Comparison of ENCODE assay signal across 10 cellular contexts in the genomic region with DNA sequence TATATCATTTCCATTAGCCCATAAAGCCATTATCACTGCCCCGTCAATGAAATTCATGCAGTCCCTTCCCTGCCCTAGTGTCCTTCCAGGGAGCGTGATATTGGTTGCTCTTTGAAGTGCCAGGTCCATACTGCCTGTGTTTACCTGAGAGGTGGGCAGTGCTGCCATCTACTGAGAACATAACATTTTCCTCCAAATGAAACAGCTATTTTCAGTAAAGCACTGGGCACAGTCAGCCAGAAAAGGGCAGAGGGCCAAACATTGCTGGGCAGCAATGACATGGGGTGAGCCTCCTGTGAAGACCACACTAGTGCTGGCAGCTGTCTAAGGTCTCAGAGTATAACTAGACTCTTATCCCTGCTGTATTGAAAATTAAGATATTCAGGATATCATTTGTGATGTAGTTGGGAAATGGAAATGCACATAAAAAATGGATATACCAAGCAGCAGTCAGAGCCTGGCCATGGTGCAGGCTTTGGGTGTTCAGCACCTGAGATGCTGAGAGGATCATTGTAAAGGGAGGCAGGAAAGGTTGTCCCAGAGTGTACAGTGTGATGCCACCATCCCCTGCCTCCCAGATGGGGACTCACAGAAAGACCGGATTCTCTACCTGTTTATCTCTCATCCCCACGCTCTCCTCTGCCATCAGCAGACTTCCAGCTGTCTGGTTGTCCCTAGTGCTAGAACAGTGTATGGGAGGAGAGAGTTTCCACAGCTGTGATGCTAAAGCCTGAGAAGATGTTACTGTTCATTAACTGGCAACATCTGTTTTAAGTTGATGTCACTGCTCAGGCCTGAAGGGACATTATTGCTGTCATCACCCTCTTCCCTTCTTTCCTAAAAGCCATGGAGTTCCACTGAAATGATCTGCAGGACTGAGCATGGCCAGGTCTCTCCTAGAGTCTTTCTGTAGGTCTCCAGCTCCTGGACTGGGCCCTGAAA.
A peak's percentile ranks its signal among the peaks of the same experiment; 100 is the strongest.
DNase-seq lines count a peak whose midpoint lies in the region; ATAC-seq and TF ChIP-seq lines count a peak whose summit lies in the region.
"Had no signal": no experiment of that assay in that cellular context is flagged by ENCODE, and none has a peak within 500 bp of the region (broad histone marks: within the 10 kb centered on the region; RNA-seq: fewer than 3 reads in every experiment).

No MANE protein-coding gene starts in this region.

- H3F3A ChIP-seq in MM.1S (ENCODE audit: insufficient read depth, low read length): no peaks in the 10 kb centered on the region
- H3F3A ChIP-seq in neural progenitor cell (ENCODE audit: low read depth): no peaks in the 10 kb centered on the region

- no peaks in the 10 kb centered on the region for H3K27me3 Mint-ChIP-seq in neural progenitor cell (ENCODE audit: insufficient read depth, low read depth)
- H3K27me3 Mint-ChIP-seq in activated T-helper 2 cell treated with anti-CD3 and anti-CD28 coated beads, Interferon-gamma antibody, Interleukin-2, Interleukin-4, amounts not matched to agents 10 μg/mL and 5 μg/mL and 100 μg/mL, durations not matched to agents 14 hours and 24 hours and 36 hours (ENCODE audit: low read depth): peaks cover 7% of the 10 kb centered on the region

- H3K27ac Mint-ChIP-seq in neural progenitor cell: no peak overlapping the region
- no peak overlapping the region for H3K27ac Mint-ChIP-seq in activated T-helper 2 cell treated with anti-CD3 and anti-CD28 coated beads, Interferon-gamma antibody, Interleukin-2, Interleukin-4, amounts not matched to agents 10 μg/mL and 5 μg/mL and 100 μg/mL, durations not matched to agents 14 hours and 24 hours and 36 hours

- no peaks in the 10 kb centered on the region for H3K79me2 ChIP-seq in MM.1S (ENCODE audit: low read length)
- H3K79me2 ChIP-seq in neural progenitor cell (ENCODE audit: low read depth): no peaks in the 10 kb centered on the region

- H3K4me3 ChIP-seq in MM.1S (ENCODE audit: low read length) (no peak overlapping the region), choroid plexus epithelial cell (ENCODE audit: low read depth, low read length) (no peak overlapping the region), neural progenitor cell (no peak overlapping the region)
- H3K4me3 ChIP-seq: SJSA1 had no signal

- H2AFZ ChIP-seq in MM.1S (ENCODE audit: low read length): no peak overlapping the region
- H2AFZ ChIP-seq in neural progenitor cell (replicated peaks): no peak overlapping the region

- H4K20me1 ChIP-seq in MM.1S (ENCODE audit: insufficient read depth, low read length) (no peaks in the 10 kb centered on the region), neural progenitor cell (ENCODE audit: low read depth) (no peaks in the 10 kb centered on the region)

- H3K4me1 Mint-ChIP-seq in neural progenitor cell: no peaks in the 10 kb centered on the region
- peaks cover 2% of the 10 kb centered on the region for H3K4me1 Mint-ChIP-seq in activated T-helper 2 cell treated with anti-CD3 and anti-CD28 coated beads, Interferon-gamma antibody, Interleukin-2, Interleukin-4, amounts not matched to agents 10 μg/mL and 5 μg/mL and 100 μg/mL, durations not matched to agents 14 hours and 24 hours and 36 hours (ENCODE audit: low read depth)

- intact Hi-C loops in activated T-helper 2 cell treated with anti-CD3 and anti-CD28 coated beads, Interferon-gamma antibody, Interleukin-2, Interleukin-4, amounts not matched to agents 10 μg/mL and 5 μg/mL and 100 μg/mL, durations not matched to agents 14 hours and 24 hours and 36 hours (cut with micrococcal nuclease): no loop called here

- H3K27ac ChIP-seq in MM.1S (ENCODE audit: low read length) (no peak overlapping the region), neural progenitor cell (no peak overlapping the region)
- H3K27ac ChIP-seq: SJSA1 had no signal

- H3K4me2 ChIP-seq in MM.1S (ENCODE audit: low read depth, low read length): no peak overlapping the region
- no peak overlapping the region for H3K4me2 ChIP-seq in neural progenitor cell

- TF ChIP-seq CTCF in MM.1S (IDR thresholded peaks at IDR 0.05; ENCODE audit: low read length) (peak; percentile 24; the same call in 1 of the 2 replicates), choroid plexus epithelial cell (conservative IDR thresholded peaks at IDR 0.05; ENCODE audit: low read depth, low read length) (peak; percentile 38), neural progenitor cell (IDR thresholded peaks at IDR 0.05) (peak; percentile 21)

- peaks cover 13% of the 10 kb centered on the region for H3K9me3 Mint-ChIP-seq in neural progenitor cell
- H3K9me3 Mint-ChIP-seq in activated T-helper 2 cell treated with anti-CD3 and anti-CD28 coated beads, Interferon-gamma antibody, Interleukin-2, Interleukin-4, amounts not matched to agents 10 μg/mL and 5 μg/mL and 100 μg/mL, durations not matched to agents 14 hours and 24 hours and 36 hours: peaks cover 7% of the 10 kb centered on the region

- H3K9ac ChIP-seq in MM.1S (ENCODE audit: low read length) (no peak overlapping the region), neural progenitor cell (no peak overlapping the region)

- H3K27me3 ChIP-seq in MM.1S (replicated peaks; ENCODE audit: insufficient read depth, low read length): no peaks in the 10 kb centered on the region
- H3K27me3 ChIP-seq in neural progenitor cell: no peaks in the 10 kb centered on the region
- H3K27me3 ChIP-seq: SJSA1 had no signal

- peaks cover 42% of the 10 kb centered on the region for H3K36me3 Mint-ChIP-seq in neural progenitor cell
- no peaks in the 10 kb centered on the region for H3K36me3 Mint-ChIP-seq in activated T-helper 2 cell treated with anti-CD3 and anti-CD28 coated beads, Interferon-gamma antibody, Interleukin-2, Interleukin-4, amounts not matched to agents 10 μg/mL and 5 μg/mL and 100 μg/mL, durations not matched to agents 14 hours and 24 hours and 36 hours (ENCODE audit: low read depth)

- H3K4me3 Mint-ChIP-seq in neural progenitor cell: no peak overlapping the region
- H3K4me3 Mint-ChIP-seq in activated T-helper 2 cell treated with anti-CD3 and anti-CD28 coated beads, Interferon-gamma antibody, Interleukin-2, Interleukin-4, amounts not matched to agents 10 μg/mL and 5 μg/mL and 100 μg/mL, durations not matched to agents 14 hours and 24 hours and 36 hours (ENCODE audit: low read depth): no peak overlapping the region

- no peak for ATAC-seq in HG03175 (IDR thresholded peaks at IDR 0.05; ENCODE audit: unreplicated experiment)

- H3K4me1 ChIP-seq in MM.1S (ENCODE audit: low read length) (no peaks in the 10 kb centered on the region), neural progenitor cell (no peaks in the 10 kb centered on the region)

- H3K9me3 ChIP-seq in MM.1S (replicated peaks; ENCODE audit: insufficient read depth, low read length): no peaks in the 10 kb centered on the region
- no peaks in the 10 kb centered on the region for H3K9me3 ChIP-seq in neural progenitor cell (ENCODE audit: low read depth)

- H3K9me2 ChIP-seq in MM.1S (replicated peaks; ENCODE audit: insufficient read depth, low read length): no peaks in the 10 kb centered on the region

- H3K36me3 ChIP-seq in MM.1S (replicated peaks; ENCODE audit: insufficient read depth, low read length) (no peaks in the 10 kb centered on the region), neural progenitor cell (peaks cover 16% of the 10 kb centered on the region)

- DNase-seq in DMS 273 (lab: John Stamatoyannopoulos, UW; ENCODE audit: unreplicated experiment) (peak; percentile 6), DMS 273 treated with DMSO at 0.1 percent for 48 hours (lab: John Stamatoyannopoulos, UW) (no peak), MM.1S (peak; percentile 21), choroid plexus epithelial cell (ENCODE audit: low read depth) (peak; percentile 42), neural progenitor cell (ENCODE audit: low spot score) (no peak)
- DNase-seq in activated T-helper 2 cell treated with anti-CD3 and anti-CD28 coated beads, Interferon-gamma antibody, Interleukin-2, Interleukin-4, amounts not matched to agents 10 μg/mL and 5 μg/mL and 100 μg/mL, durations not matched to agents 14 hours and 24 hours and 36 hours (ENCODE audit: low spot score): no peak
- no peak for DNase-seq in activated T-cell treated with anti-CD3 and anti-CD28 coated beads, Interleukin-2, amount 50 U/mL, for 48 hours
- DNase-seq: activated naive CD4-positive, alpha-beta T cell treated with anti-CD3 and anti-CD28 coated beads, Interleukin-2, amount 50 U/mL, for 16 hours had no signal

Comparison
In these comparisons a context has a peak if more than half of its experiments do, and no peak if none do; other contexts are left out.
1. DNase-seq: peak in DMS 273 (single experiment), MM.1S (single experiment) and choroid plexus epithelial cell (single experiment); none in DMS 273 treated with DMSO at 0.1 percent for 48 hours (single experiment), neural progenitor cell (single experiment), activated T-helper 2 cell treated with anti-CD3 and anti-CD28 coated beads, Interferon-gamma antibody, Interleukin-2, Interleukin-4, amounts not matched to agents 10 μg/mL and 5 μg/mL and 100 μg/mL, durations not matched to agents 14 hours and 24 hours and 36 hours (single experiment) and activated T-cell treated with anti-CD3 and anti-CD28 coated beads, Interleukin-2, amount 50 U/mL, for 48 hours (0 of 2).
2. Peak in every context shown above with its lines, with median percentiles within 50 percentile points of each other: CTCF ChIP-seq.